ENCODE assay signal across 1 cellular context in the genomic region with DNA sequence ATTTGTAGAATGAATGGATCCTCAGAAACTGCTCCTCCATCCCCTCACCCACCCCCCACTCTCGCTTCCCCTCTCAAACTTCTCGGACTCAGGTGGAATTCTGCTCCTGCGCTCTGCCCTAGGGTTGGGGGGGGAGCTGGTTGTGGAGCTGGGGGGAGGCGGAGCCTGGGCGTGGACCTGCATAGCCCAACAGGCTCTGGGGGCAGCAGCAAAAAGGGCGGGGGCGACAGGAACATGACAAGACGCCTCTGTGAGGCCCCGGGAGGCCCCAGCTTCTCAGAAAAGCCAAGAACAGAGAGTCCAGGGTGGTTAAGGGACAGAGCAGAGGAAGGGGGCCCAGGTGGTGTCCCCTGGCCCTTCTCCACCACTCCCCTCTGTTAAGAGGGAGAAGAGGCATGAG.
TF ChIP-seq lines count a peak whose summit lies in the region.

No MANE protein-coding gene starts in this region.

TF ChIP-seq in GM12878, 131 proteins besides CTCF, POLR2A, EP300 and RAD21:
- no peak for TF ChIP-seq ELK1 (IDR thresholded peaks at IDR 0.05; ENCODE audit: low read depth, low read length)
- 0 out of 2 replicates have a peak, but pooled peaks have one; percentile 73 for TF ChIP-seq HDGF (IDR thresholded peaks at IDR 0.05)
- TF ChIP-seq SPI1 (IDR thresholded peaks at IDR 0.05; ENCODE audit: borderline replicate concordance, insufficient read depth, low read depth, low read length), result peak; percentile 3; the same call in 1 of the 2 replicates
